Comparison of ENCODE assay signal across 8 cellular contexts in the genomic region with DNA sequence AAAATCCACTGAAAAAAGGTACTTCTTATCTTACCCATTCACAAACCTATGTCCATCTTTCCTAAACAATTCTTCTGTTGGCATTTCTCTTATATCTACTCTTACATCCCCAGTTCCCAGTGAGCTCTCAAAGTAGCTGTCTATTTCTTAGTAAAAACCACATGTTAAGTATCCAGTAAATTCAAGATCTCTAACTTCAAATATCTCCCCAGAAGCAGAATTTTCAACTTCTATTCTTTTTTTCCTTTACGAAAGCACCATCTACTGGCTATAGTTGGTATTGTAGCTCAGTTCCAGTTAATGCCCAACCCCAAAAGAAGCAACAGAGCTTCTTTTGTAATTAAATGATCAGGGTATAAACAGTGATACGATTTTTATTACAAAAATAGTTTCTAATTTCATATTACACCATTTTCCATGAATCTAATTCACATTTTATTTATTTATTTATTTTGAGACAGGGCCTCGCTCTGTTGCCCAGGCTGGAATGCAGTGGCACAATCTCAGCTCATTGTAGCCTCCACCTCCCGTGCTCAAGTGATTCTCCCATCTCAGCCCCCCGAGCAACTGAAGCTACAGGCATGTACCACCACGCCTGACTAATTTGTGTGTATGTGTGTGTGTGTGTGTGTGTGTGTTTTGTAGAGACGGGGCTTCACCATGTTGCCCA. TPM values are rescaled to one million over a fixed set of nuclear protein-coding genes. Genes with fewer than 3 reads are reported as not detected.
DNase-seq lines count a peak whose midpoint lies in the region; ATAC-seq and TF ChIP-seq lines count a peak whose summit lies in the region.

No MANE protein-coding gene starts in this region.

- no peaks in the 10 kb centered on the region for H3K4me1 ChIP-seq in vagina

- ATAC-seq in activated CD4-positive, CD25-positive, alpha-beta regulatory T cell treated with anti-CD3 and anti-CD28 coated beads, Interleukin-2, amount 50 U/mL, for 24 hours, result no peak

- H3K36me3 ChIP-seq in vagina, result no peaks in the 10 kb centered on the region

- H3K9me3 ChIP-seq in vagina, result no peaks in the 10 kb centered on the region

- H3K27ac ChIP-seq in vagina, result no peak overlapping the region

- TF ChIP-seq POLR2A in vagina (IDR thresholded peaks at IDR 0.05), result no peak

- TF ChIP-seq CTCF in AG10803 (conservative IDR thresholded peaks at IDR 0.05; ENCODE audit: low read length) (peak; percentile 81), GM13976 (IDR thresholded peaks at IDR 0.05; ENCODE audit: borderline replicate concordance, control extremely low read depth, extremely low read depth, insufficient read depth, missing control alignments) (peak; percentile 63), vagina (IDR thresholded peaks at IDR 0.05) (peak; percentile 59 to 74 (median 62))

- no peak overlapping the region for H3K4me3 ChIP-seq in AG10803 (ENCODE audit: low read length)
- no peak overlapping the region for H3K4me3 ChIP-seq in vagina

- no peaks in the 10 kb centered on the region for H3K27me3 ChIP-seq in vagina

- intact Hi-C loops in vagina (cut with DNase I), result no loop called here

- in situ Hi-C loops in GM13976 (cut with MboI; ENCODE audit: low sequenced_read_pairs, unreplicated experiment) (no loop called here), T47D (cut with HindIII; ENCODE audit: low pct_unique_long_range_greater_than_20kb, low sequenced_read_pairs) (no loop called here)

- DNase-seq in AG10803 (ENCODE audit: low read depth), result peak; percentile 38
- DNase-seq in GM13976 (ENCODE audit: low spot score), result peak; percentile 66
- DNase-seq in NCI-H748 treated with DMSO at 0.1 percent for 48 hours (lab: John Stamatoyannopoulos, UW), result peak; percentile 51
- peak; percentile 14 to 43 for DNase-seq in T47D (ENCODE audit: low read depth in 1 of 2, low spot score in 1 of 2)
- peak; percentile 40 for DNase-seq in kidney tubule cell (ENCODE audit: low spot score)
- DNase-seq in vagina (ENCODE audit: extremely low spot score in 2 of 2), result no peak
- no peak for DNase-seq in HK-2 (ENCODE audit: unreplicated experiment)

RNA-seq across cellular contexts. Expression of a gene that starts 28.5 kb away (rescaled TPM):
- total RNA-seq in vagina, result not detected

Comparison
In these comparisons a context has a peak if more than half of its experiments do, and no peak if none do; other contexts are left out.
1. DNase-seq: peak in AG10803 (single experiment), GM13976 (single experiment), NCI-H748 treated with DMSO at 0.1 percent for 48 hours (single experiment), T47D (2 of 2) and kidney tubule cell (single experiment); none in vagina (0 of 2) and HK-2 (single experiment).
2. Peak in every context shown above with its lines, with median percentiles within 50 percentile points of each other: CTCF ChIP-seq.